In genomic region chr6:110573537-110573936, GRCh38 we compare ENCODE assay signal across 31 cellular contexts.
"Had no signal": no experiment of that assay in that cellular context is flagged by ENCODE, and none has a peak within 500 bp of the region (broad histone marks: within the 10 kb centered on the region; RNA-seq: fewer than 3 reads in every experiment).

No MANE protein-coding gene starts in this region.

- H3K27ac ChIP-seq: ascending aorta, PC-9, SJCRH30, SK-N-MC, WERI-Rb-1 had no signal

- ATAC-seq: activated CD8-positive, alpha-beta T cell treated with anti-CD3 and anti-CD28 coated beads for 36 hours; T-cell had no signal

- H3K27me3 ChIP-seq: ascending aorta, SJCRH30 had no signal

- H3K4me3 ChIP-seq: ascending aorta, PC-9, SJCRH30, SK-N-MC had no signal

- H3K4me3 Mint-ChIP-seq: activated CD8-positive, alpha-beta T cell treated with anti-CD3 and anti-CD28 coated beads for 36 hours; activated naive CD4-positive, alpha-beta T cell treated with anti-CD3 and anti-CD28 coated beads, Interleukin-2, amount 50 U/mL, for 24 hours; activated naive CD8-positive, alpha-beta T cell treated with anti-CD3 and anti-CD28 coated beads, Interleukin-2, amount 10 ng/mL, durations not matched to agents 7 days and 5 days; activated T-cell treated with anti-CD3 and anti-CD28 coated beads, Interleukin-2, amount 50 U/mL, for 24 hours; T-cell had no signal

- H3K36me3 ChIP-seq: ascending aorta, SJCRH30, WERI-Rb-1 had no signal

- H3K36me3 Mint-ChIP-seq: T-cell had no signal

- H3K27ac Mint-ChIP-seq: activated CD8-positive, alpha-beta T cell treated with anti-CD3 and anti-CD28 coated beads for 36 hours; activated naive CD4-positive, alpha-beta T cell treated with anti-CD3 and anti-CD28 coated beads, Interleukin-2, amount 50 U/mL, for 24 hours; activated naive CD8-positive, alpha-beta T cell treated with anti-CD3 and anti-CD28 coated beads, Interleukin-2, amount 10 ng/mL, durations not matched to agents 7 days and 5 days; activated T-cell treated with anti-CD3 and anti-CD28 coated beads, Interleukin-2, amount 50 U/mL, for 24 hours; activated T-helper 2 cell treated with anti-CD3 and anti-CD28 coated beads, Interferon-gamma antibody, Interleukin-2, Interleukin-4, amounts not matched to agents 10 μg/mL and 5 μg/mL and 100 μg/mL, durations not matched to agents 14 hours and 24 hours and 36 hours; T-cell had no signal

- H3K9me3 Mint-ChIP-seq: activated CD8-positive, alpha-beta T cell treated with anti-CD3 and anti-CD28 coated beads for 36 hours; activated T-cell treated with anti-CD3 and anti-CD28 coated beads, Interleukin-2, amount 50 U/mL, for 24 hours; activated T-helper 2 cell treated with anti-CD3 and anti-CD28 coated beads, Interferon-gamma antibody, Interleukin-2, Interleukin-4, amounts not matched to agents 10 μg/mL and 5 μg/mL and 100 μg/mL, durations not matched to agents 14 hours and 24 hours and 36 hours had no signal

- H3K4me1 Mint-ChIP-seq: activated naive CD4-positive, alpha-beta T cell treated with anti-CD3 and anti-CD28 coated beads, Interleukin-2, amount 50 U/mL, for 24 hours; activated naive CD8-positive, alpha-beta T cell treated with anti-CD3 and anti-CD28 coated beads, Interleukin-2, amount 10 ng/mL, durations not matched to agents 7 days and 5 days; T-cell had no signal

- H2AFZ ChIP-seq: PC-9 had no signal

- H3K4me1 ChIP-seq: ascending aorta, SJCRH30 had no signal

- H3K9me3 ChIP-seq: ascending aorta, SJCRH30 had no signal

- DNase-seq: activated CD4-positive, alpha-beta T cell treated with anti-CD3 and anti-CD28 coated beads for 1 hour; activated CD4-positive, alpha-beta T cell treated with anti-CD3 and anti-CD28 coated beads for 48 hours; activated CD4-positive, CD25-positive, alpha-beta regulatory T cell; activated CD8-positive, alpha-beta T cell treated with anti-CD3 and anti-CD28 coated beads for 36 hours; activated gamma-delta T cell; activated naive CD4-positive, alpha-beta T cell treated with Interleukin-2 at 50 U/mL for 16 hours; activated naive CD8-positive, alpha-beta T cell treated with anti-CD3 and anti-CD28 coated beads, Interleukin-2, amount 10 ng/mL, durations not matched to agents 7 days and 5 days; activated T-cell treated with anti-CD3 and anti-CD28 coated beads, Interleukin-2, amount 50 U/mL, for 24 hours; amygdala; Karpas-422; KBM-7; MM.1S; NCI-H1092; NCI-H1436 treated with DMSO at 0.1 percent for 48 hours; NCI-H1694 treated with DMSO at 0.1 percent for 48 hours; NCI-H2029; NCI-H345; NCI-H524 treated with DMSO at 0.1 percent for 48 hours; NCI-H748 treated with DMSO at 0.1 percent for 48 hours; NK-92 treated with Interleukin-12 subunit alpha and Interleukin-12 subunit beta, amount 100 ng/mL, for 24 hours; PC-9; SHP77; SJCRH30; T-cell; T-helper 2 cell; T-helper 9 cell; WERI-Rb-1 had no signal
